35 cellular contexts compared by ENCODE assay signal in genomic region chrX:63835361-63835760, GRCh38.
"Had no signal": no experiment of that assay in that cellular context is flagged by ENCODE, and none has a peak within 500 bp of the region (broad histone marks: within the 10 kb centered on the region; RNA-seq: fewer than 3 reads in every experiment).

No MANE protein-coding gene starts in this region.

- H3K4me3 ChIP-seq: MG63 had no signal

- H3K27ac ChIP-seq: KMS-11 had no signal

- DNase-seq: Karpas-422, Kasumi-1, MG63, MM.1S, MV-4-11, NCI-H1048, NCI-H1092, NCI-H1092 treated with DMSO at 0.1 percent for 48 hours, NCI-H1105, NCI-H1105 treated with DMSO at 0.1 percent for 48 hours, NCI-H1417, NCI-H1417 treated with DMSO at 0.1 percent for 48 hours, NCI-H1436, NCI-H1436 treated with DMSO at 0.1 percent for 48 hours, NCI-H146, NCI-H1694, NCI-H1694 treated with DMSO at 0.1 percent for 48 hours, NCI-H187, NCI-H187 treated with DMSO at 0.1 percent for 48 hours, NCI-H1930, NCI-H2029, NCI-H2029 treated with DMSO at 0.1 percent for 48 hours, NCI-H2081, NCI-H2107, NCI-H2171, NCI-H2171 treated with DMSO at 0.1 percent for 48 hours, NCI-H2227 treated with DMSO at 0.1 percent for 48 hours, NCI-H345, NCI-H446, NCI-H446 treated with DMSO at 0.1 percent for 48 hours, NCI-H510A, NCI-H510A treated with DMSO at 0.1 percent for 48 hours, NCI-H524, NCI-H524 treated with DMSO at 0.1 percent for 48 hours had no signal
